Comparison of ENCODE assay signal across 21 cellular contexts in the genomic region with DNA sequence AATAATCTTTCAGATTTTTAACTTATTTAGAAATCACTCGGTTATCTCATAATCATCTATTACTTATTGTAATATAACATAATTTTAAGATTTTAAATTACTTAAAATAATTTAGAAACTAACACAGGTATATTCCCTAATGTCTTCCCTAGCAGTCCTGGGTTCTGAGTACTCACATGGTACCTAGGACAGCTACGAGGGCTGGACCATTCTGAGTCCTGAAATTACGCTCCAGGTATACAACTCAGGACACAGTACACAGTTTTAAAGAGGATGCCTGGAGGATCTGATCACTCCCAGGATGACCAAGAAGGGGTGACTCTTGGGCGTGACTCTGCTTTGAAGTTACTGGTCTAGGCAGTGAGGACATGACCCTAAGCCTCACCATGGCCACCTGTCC.
"Had no signal": no experiment of that assay in that cellular context is flagged by ENCODE, and none has a peak within 500 bp of the region (broad histone marks: within the 10 kb centered on the region; RNA-seq: fewer than 3 reads in every experiment).

No MANE protein-coding gene starts in this region.

- H3K27me3 ChIP-seq: MG63 had no signal

- H3K27ac ChIP-seq: RWPE1 had no signal

- DNase-seq: Karpas-422, KG1, MG63, NCI-H1092, NCI-H1105 treated with DMSO at 0.1 percent for 48 hours, NCI-H1417 treated with DMSO at 0.1 percent for 48 hours, NCI-H146, NCI-H1694 treated with DMSO at 0.1 percent for 48 hours, NCI-H1930, NCI-H2081, NCI-H2107, NCI-H226, NCI-H446, NCI-H510A, NCI-H524 treated with DMSO at 0.1 percent for 48 hours, NCI-H69, NCI-H774, PC-3, SHP77 had no signal

- ATAC-seq: Panc1, PC-3 had no signal

- H3K4me3 ChIP-seq: MG63 had no signal
